ENCODE assay signal across 19 cellular contexts in the genomic region with DNA sequence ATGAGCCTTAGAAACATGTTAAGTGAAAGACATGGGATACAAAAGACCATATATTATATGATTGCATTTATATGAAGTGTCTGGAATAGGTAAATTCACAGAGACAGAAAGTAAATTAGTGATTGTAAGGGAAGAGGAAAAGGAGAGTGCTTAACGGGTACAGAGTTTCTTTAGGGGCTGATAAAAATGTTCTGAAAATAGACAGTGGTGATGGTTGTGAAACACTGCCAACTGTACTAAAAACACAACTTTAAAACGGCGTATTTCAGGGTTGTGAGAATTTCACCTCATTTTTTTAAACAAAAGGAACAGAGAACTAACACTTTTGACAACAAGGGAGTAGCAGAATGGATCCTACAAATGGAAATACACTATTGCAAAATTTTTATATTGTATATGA. TPM values are rescaled to one million over a fixed set of nuclear protein-coding genes. Genes with fewer than 3 reads are reported as not detected.
A peak's percentile ranks its signal among the peaks of the same experiment; 100 is the strongest.
DNase-seq lines count a peak whose midpoint lies in the region; ATAC-seq, FAIRE-seq and TF ChIP-seq lines count a peak whose summit lies in the region.
"Had no signal": no experiment of that assay in that cellular context is flagged by ENCODE, and none has a peak within 500 bp of the region (broad histone marks: within the 10 kb centered on the region; RNA-seq: fewer than 3 reads in every experiment).

No MANE protein-coding gene starts in this region.

- TF ChIP-seq CTCF in D721Med (IDR thresholded peaks at IDR 0.05; ENCODE audit: insufficient read depth, missing control alignments) (no peak), kidney (IDR thresholded peaks at IDR 0.05; ENCODE audit: borderline replicate concordance, extremely low read depth, insufficient read depth) (no peak)

- H3K4me3 Mint-ChIP-seq in central memory CD8-positive, alpha-beta T cell, result peak overlapping the region; percentile 33
- H3K4me3 Mint-ChIP-seq: T-helper 2 cell treated with Interferon-gamma antibody and Interleukin-4, amounts not matched to agents 5 μg/mL and 100 μg/mL, for 36 hours had no signal

- H3K36me3 ChIP-seq in kidney (ENCODE audit: control insufficient read depth in 1 of 2, insufficient read depth in 2 of 2, low read length in 2 of 2), result no peaks in the 10 kb centered on the region

- DNase-seq in D721Med (ENCODE audit: insufficient read length, low spot score) (no peak), SIG-M5 (lab: John Stamatoyannopoulos, UW) (peak; percentile 56), NCI-H1436 (lab: John Stamatoyannopoulos, UW) (no peak), kidney (no peak)
- no peak for DNase-seq in central memory CD8-positive, alpha-beta T cell (ENCODE audit: low spot score in 2 of 2)
- no peak for DNase-seq in activated naive CD4-positive, alpha-beta T cell (lab: John Stamatoyannopoulos, UW)
- DNase-seq: ACHN, C1 segment of cervical spinal cord, DMS 273 treated with DMSO at 0.1 percent for 48 hours, NCI-H1417, NCI-H187 treated with DMSO at 0.1 percent for 48 hours, NCI-H226, NCI-H524, NCI-H82 had no signal

- H3K9ac ChIP-seq in kidney (ENCODE audit: low read length in 2 of 2), result no peak overlapping the region

- no peak overlapping the region for H3K27ac ChIP-seq in kidney (ENCODE audit: low read depth in 2 of 2, low read length in 2 of 2)

- H3K4me1 Mint-ChIP-seq in central memory CD8-positive, alpha-beta T cell, result peaks cover 73% of the 10 kb centered on the region

- peak; percentile 45 for ATAC-seq in HG03064 (IDR thresholded peaks at IDR 0.05; ENCODE audit: low read depth, unreplicated experiment)
- no peak for ATAC-seq in central memory CD8-positive, alpha-beta T cell (replicated peaks; ENCODE audit: extremely low read depth, poor library complexity, severe bottlenecking)
- no peak for ATAC-seq in HG03025 (IDR thresholded peaks at IDR 0.05; ENCODE audit: low FRiP score, unreplicated experiment)
- ATAC-seq: Panc1 had no signal

- peak overlapping the region; percentile 32 for H3K27ac Mint-ChIP-seq in central memory CD8-positive, alpha-beta T cell (ENCODE audit: low read depth)
- H3K27ac Mint-ChIP-seq: T-helper 2 cell treated with Interferon-gamma antibody and Interleukin-4, amounts not matched to agents 5 μg/mL and 100 μg/mL, for 36 hours had no signal

- no peaks in the 10 kb centered on the region for H3K9me3 ChIP-seq in kidney (ENCODE audit: control insufficient read depth in 1 of 2, low read length in 2 of 2)

- intact Hi-C loops in kidney (cut with DNase I), result no loop called here

- H3K4me3 ChIP-seq in kidney (ENCODE audit: low read length in 2 of 2), result no peak overlapping the region

- peaks cover 3% of the 10 kb centered on the region for H3K36me3 Mint-ChIP-seq in central memory CD8-positive, alpha-beta T cell (ENCODE audit: insufficient read depth)

- peaks cover 0 to 3% of the 10 kb centered on the region in 2 donors for H3K4me1 ChIP-seq in kidney (ENCODE audit: control insufficient read depth in 1 of 2, insufficient read depth in 1 of 2, low read depth in 1 of 2, low read length in 2 of 2)

- H3K27me3 Mint-ChIP-seq in central memory CD8-positive, alpha-beta T cell, result no peaks in the 10 kb centered on the region

- FAIRE-seq in D721Med (lab: Jason Lieb, UNC), result peak; percentile 74
- no peak for FAIRE-seq in kidney (lab: Jason Lieb, UNC)
- FAIRE-seq: H54 had no signal

- no peaks in the 10 kb centered on the region for H3K9me3 Mint-ChIP-seq in central memory CD8-positive, alpha-beta T cell

RNA-seq across cellular contexts. Expression of a gene that starts 13.4 kb away (rescaled TPM):
- total RNA-seq in kidney, result 38.3 TPM
- 40.2 TPM for polyA plus RNA-seq in kidney (ENCODE audit: insufficient read depth, low read depth, low replicate concordance)
